In genomic region chr18:46421973-46422551, GRCh38 we compare ENCODE assay signal across 15 cellular contexts.
DNase-seq lines count a peak whose midpoint lies in the region; ATAC-seq and TF ChIP-seq lines count a peak whose summit lies in the region.
"Had no signal": no experiment of that assay in that cellular context is flagged by ENCODE, and none has a peak within 500 bp of the region (broad histone marks: within the 10 kb centered on the region; RNA-seq: fewer than 3 reads in every experiment).

No MANE protein-coding gene starts in this region.

- no peaks in the 10 kb centered on the region for H3K27me3 Mint-ChIP-seq in natural killer cell (ENCODE audit: low read depth in 2 of 2)
- H3K27me3 Mint-ChIP-seq in natural killer cell treated with Interleukin-12 subunit alpha and Interleukin-12 subunit beta and Interleukin-15 and Interleukin-18, amount 100 ng/mL, for 72 hours = no peaks in the 10 kb centered on the region
- H3K27me3 Mint-ChIP-seq in T-helper 17 cell = peaks cover 4% of the 10 kb centered on the region

- H3K27ac Mint-ChIP-seq in natural killer cell (peak overlapping the region; percentile 2 to 51), T-helper 17 cell (no peak overlapping the region)
- H3K27ac Mint-ChIP-seq in natural killer cell treated with Interleukin-12 subunit alpha and Interleukin-12 subunit beta and Interleukin-15 and Interleukin-18, amount 100 ng/mL, for 72 hours = peak overlapping the region in 1 of 2 donors; percentile 44

- ATAC-seq in natural killer cell (no peak), T-helper 17 cell (no peak), left lobe of liver (peak; percentile 31), HG02763 (IDR thresholded peaks at IDR 0.05; ENCODE audit: unreplicated experiment) (no peak)
- no peak for ATAC-seq in natural killer cell treated with Interleukin-12 subunit alpha and Interleukin-12 subunit beta and Interleukin-15 and Interleukin-18, amount 100 ng/mL, for 72 hours
- ATAC-seq: PC-3 had no signal

- peaks cover 72 to 77% of the 10 kb centered on the region in 2 donors for H3K4me1 Mint-ChIP-seq in natural killer cell
- H3K4me1 Mint-ChIP-seq in natural killer cell treated with Interleukin-12 subunit alpha and Interleukin-12 subunit beta and Interleukin-15 and Interleukin-18, amount 100 ng/mL, for 72 hours (ENCODE audit: low read depth in 2 of 2) = peaks cover 26 to 61% of the 10 kb centered on the region in 2 donors
- H3K4me1 Mint-ChIP-seq in T-helper 17 cell = peaks cover 2% of the 10 kb centered on the region

- TF ChIP-seq CTCF in natural killer cell (IDR thresholded peaks at IDR 0.05) = no peak

- no peaks in the 10 kb centered on the region for H3K36me3 Mint-ChIP-seq in natural killer cell
- H3K36me3 Mint-ChIP-seq in natural killer cell treated with Interleukin-12 subunit alpha and Interleukin-12 subunit beta and Interleukin-15 and Interleukin-18, amount 100 ng/mL, for 72 hours = no peaks in the 10 kb centered on the region
- H3K36me3 Mint-ChIP-seq in T-helper 17 cell (ENCODE audit: low read depth) = peaks cover 4% of the 10 kb centered on the region

- H3K4me3 Mint-ChIP-seq in natural killer cell (no peak overlapping the region), T-helper 17 cell (peak overlapping the region; percentile 25)
- no peak overlapping the region for H3K4me3 Mint-ChIP-seq in natural killer cell treated with Interleukin-12 subunit alpha and Interleukin-12 subunit beta and Interleukin-15 and Interleukin-18, amount 100 ng/mL, for 72 hours

- intact Hi-C loops in natural killer cell (cut with micrococcal nuclease) = no loop called here

- H3K9me3 Mint-ChIP-seq in natural killer cell = no peaks in the 10 kb centered on the region
- no peaks in the 10 kb centered on the region for H3K9me3 Mint-ChIP-seq in natural killer cell treated with Interleukin-12 subunit alpha and Interleukin-12 subunit beta and Interleukin-15 and Interleukin-18, amount 100 ng/mL, for 72 hours

- no peak for DNase-seq in natural killer cell
- DNase-seq in natural killer cell treated with Interleukin-12 subunit alpha and Interleukin-12 subunit beta and Interleukin-15 and Interleukin-18, amount 100 ng/mL, for 72 hours (ENCODE audit: low spot score) = no peak
- no peak for DNase-seq in T-helper 17 cell
- DNase-seq in left lobe of liver (ENCODE audit: low spot score) = peak; percentile 64
- DNase-seq in ureter (ENCODE audit: low spot score) = peak; percentile 41
- DNase-seq in DMS53 (lab: John Stamatoyannopoulos, UW) = no peak
- DNase-seq in effector CD4-positive, alpha-beta T cell = no peak
- DNase-seq: DMS79, HCEC 1CT, KBM-7, NCI-H1436 treated with DMSO at 0.1 percent for 48 hours, NCI-H2081, NCI-H748 treated with DMSO at 0.1 percent for 48 hours, PC-3 had no signal

- H3K9me3 ChIP-seq in T-helper 17 cell (ENCODE audit: control insufficient read depth, low read length, poor library complexity, severe bottlenecking) = no peaks in the 10 kb centered on the region

Comparison
In these comparisons a context has a peak if more than half of its experiments do, and no peak if none do; other contexts are left out.
1. DNase-seq: peak in left lobe of liver (single experiment) and ureter (single experiment); none in natural killer cell (single experiment), natural killer cell treated with Interleukin-12 subunit alpha and Interleukin-12 subunit beta and Interleukin-15 and Interleukin-18, amount 100 ng/mL, for 72 hours (single experiment), T-helper 17 cell (0 of 3), DMS53 (single experiment) and effector CD4-positive, alpha-beta T cell (single experiment).